21 cellular contexts compared by ENCODE assay signal in the genomic region with DNA sequence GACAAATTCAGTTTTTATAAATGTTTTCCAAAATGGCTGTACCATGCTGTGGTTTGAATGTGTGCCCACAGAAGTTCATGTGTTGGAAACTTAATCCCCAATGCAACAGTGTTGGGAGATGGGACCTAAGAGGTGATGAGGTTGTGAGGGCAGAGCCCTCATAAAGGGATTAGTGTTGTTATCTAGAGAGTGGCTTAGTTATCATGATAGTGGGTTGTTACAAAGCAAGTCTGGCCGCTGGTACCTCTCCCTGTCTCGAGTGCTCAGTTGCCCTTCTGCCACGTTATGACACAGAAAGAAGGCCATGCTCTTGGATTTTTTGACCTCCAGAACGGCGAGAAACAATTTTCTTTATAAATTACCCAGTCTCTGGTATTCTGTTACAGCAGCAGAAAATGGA.
"Had no signal": no experiment of that assay in that cellular context is flagged by ENCODE, and none has a peak within 500 bp of the region (broad histone marks: within the 10 kb centered on the region; RNA-seq: fewer than 3 reads in every experiment).

No MANE protein-coding gene starts in this region.

- DNase-seq: cortex of kidney; effector memory CD8-positive, alpha-beta T cell; erythroblast; esophagus squamous epithelium; head of caudate nucleus; left cardiac atrium; left lung; naive thymus-derived CD8-positive, alpha-beta T cell; nephron progenitor cell; pancreas; retina; right lobe of liver; small intestine; stimulated activated CD4-positive, alpha-beta T cell treated with anti-CD3 and anti-CD28 coated beads, Interleukin-15, amount 100 ng/mL, for 24 hours; stimulated activated CD4-positive, alpha-beta T cell treated with anti-CD3 and anti-CD28 coated beads, Interleukin-2, amount 100 ng/mL, for 48 hours; stimulated activated naive B cell treated with anti-CD40 and anti-IgM and Interleukin-4, amounts not matched to agents 10 μg/mL and 1 μg/mL and 100 μg/mL, for 72 hours; transverse colon; upper lobe of right lung; uterus had no signal

- H3K9me3 ChIP-seq: esophagus squamous epithelium, left lung, pancreas, right lobe of liver, suprapubic skin, transverse colon, upper lobe of right lung, uterus had no signal

- H3K4me3 Mint-ChIP-seq: effector memory CD8-positive, alpha-beta T cell; naive thymus-derived CD8-positive, alpha-beta T cell; nephron progenitor cell; stimulated activated naive B cell treated with anti-CD40 and anti-IgM and Interleukin-4, amounts not matched to agents 10 μg/mL and 1 μg/mL and 100 μg/mL, for 72 hours; stimulated activated naive CD8-positive, alpha-beta T cell treated with anti-CD3 and anti-CD28 coated beads, Interleukin-15, Interleukin-2, amounts not matched to agents 100 ng/mL and 50 ng/mL, for 24 hours had no signal

- H3K27ac ChIP-seq: esophagus squamous epithelium, left lung, pancreas, right lobe of liver, suprapubic skin, transverse colon, upper lobe of right lung, uterus had no signal

- H3K9me3 Mint-ChIP-seq: effector memory CD8-positive, alpha-beta T cell; nephron progenitor cell; stimulated activated naive B cell treated with anti-CD40 and anti-IgM and Interleukin-4, amounts not matched to agents 10 μg/mL and 1 μg/mL and 100 μg/mL, for 72 hours had no signal

- H3K27me3 Mint-ChIP-seq: effector memory CD8-positive, alpha-beta T cell; naive thymus-derived CD8-positive, alpha-beta T cell; stimulated activated naive B cell treated with anti-CD40 and anti-IgM and Interleukin-4, amounts not matched to agents 10 μg/mL and 1 μg/mL and 100 μg/mL, for 72 hours; stimulated activated naive CD8-positive, alpha-beta T cell treated with anti-CD3 and anti-CD28 coated beads, Interleukin-15, Interleukin-2, amounts not matched to agents 100 ng/mL and 50 ng/mL, for 24 hours had no signal

- H3K36me3 Mint-ChIP-seq: naive thymus-derived CD8-positive, alpha-beta T cell had no signal

- H3K27ac Mint-ChIP-seq: naive thymus-derived CD8-positive, alpha-beta T cell; nephron progenitor cell; stimulated activated naive CD8-positive, alpha-beta T cell treated with anti-CD3 and anti-CD28 coated beads, Interleukin-15, Interleukin-2, amounts not matched to agents 100 ng/mL and 50 ng/mL, for 24 hours had no signal

- H3K27me3 ChIP-seq: esophagus squamous epithelium, left lung, pancreas, right lobe of liver, suprapubic skin, transverse colon, upper lobe of right lung, uterus had no signal

- H3K4me3 ChIP-seq: esophagus squamous epithelium, left lung, pancreas, right lobe of liver, suprapubic skin, transverse colon, upper lobe of right lung, uterus had no signal

- H3K4me1 ChIP-seq: left lung, pancreas, suprapubic skin, transverse colon, upper lobe of right lung, uterus had no signal

- H3K36me3 ChIP-seq: esophagus squamous epithelium, left lung, pancreas, right lobe of liver, transverse colon, upper lobe of right lung, uterus had no signal
